In the genomic region with DNA sequence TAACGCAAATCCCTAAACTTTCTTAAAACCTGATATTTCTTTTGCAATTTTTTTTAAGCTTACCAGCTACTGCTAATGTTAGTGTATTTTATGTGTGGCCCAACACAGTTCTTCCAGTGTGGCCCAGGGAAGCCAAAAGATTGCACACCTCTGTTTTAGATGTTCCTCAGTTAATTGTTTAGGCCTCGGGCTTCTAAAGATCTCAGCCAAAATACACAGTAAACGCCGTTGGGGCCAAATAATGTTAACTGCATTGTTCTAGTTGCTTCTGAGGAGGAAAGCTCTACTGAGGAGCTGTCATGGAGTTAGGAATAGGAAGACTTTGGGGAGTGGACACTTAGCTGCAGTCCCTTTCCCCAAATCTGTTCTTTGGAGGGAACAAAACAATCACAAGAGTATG, we compare ENCODE assay signal across 9 cellular contexts. TPM values are rescaled to one million over a fixed set of nuclear protein-coding genes. Genes with fewer than 3 reads are reported as not detected.
DNase-seq lines count a peak whose midpoint lies in the region; TF ChIP-seq lines count a peak whose summit lies in the region.
"Had no signal": no experiment of that assay in that cellular context is flagged by ENCODE, and none has a peak within 500 bp of the region (broad histone marks: within the 10 kb centered on the region; RNA-seq: fewer than 3 reads in every experiment).

No MANE protein-coding gene starts in this region.

- no peak overlapping the region for H2BK15ac ChIP-seq in H9 (ENCODE audit: low read depth, low read length)

- no CpG with 5 or more reads among the region's 4 CpGs for WGBS in H9 (ENCODE audit: extremely low coverage, insufficient read length, low lambda C conversion rate)

- H3K27me3 ChIP-seq in H9 (ENCODE audit: insufficient read depth, low read length) = no peaks in the 10 kb centered on the region

- H3K4me3 Mint-ChIP-seq in H9 = peak overlapping the region; percentile 98 to 99

- TF ChIP-seq CTCF in H9 (conservative IDR thresholded peaks at IDR 0.05) = no peak
- no peak for TF ChIP-seq CTCF in epithelial cell of esophagus (IDR thresholded peaks at IDR 0.05; ENCODE audit: insufficient read depth, low read depth, low read length, missing control alignments)
- no peak for TF ChIP-seq CTCF in retinal pigment epithelial cell (conservative IDR thresholded peaks at IDR 0.05; ENCODE audit: low read depth, low read length)

- peaks cover 72% of the 10 kb centered on the region for H3K36me3 ChIP-seq in SK-N-MC (ENCODE audit: insufficient read depth, low read length)

- H4K91ac ChIP-seq in H9 (ENCODE audit: insufficient read length, low read depth, low read length) = no peak overlapping the region

- no peaks in the 10 kb centered on the region; the same call in 1 of the 2 replicates for H3K4me1 ChIP-seq in H9 (ENCODE audit: insufficient read depth, low read length)

- no peak overlapping the region for H2BK12ac ChIP-seq in H9 (ENCODE audit: insufficient read length, low read depth, low read length)

- no peak overlapping the region for H2AFZ ChIP-seq in H9 (ENCODE audit: low read length)

- no peaks in the 10 kb centered on the region for H3K79me1 ChIP-seq in H9 (ENCODE audit: insufficient read depth, low read depth, low read length, poor library complexity, severe bottlenecking)

- peak overlapping the region; percentile 4 for H3K9ac ChIP-seq in H9 (ENCODE audit: extremely low read depth, insufficient read length, low read length)
- peak overlapping the region; percentile 96 for H3K9ac ChIP-seq in SK-N-MC (ENCODE audit: insufficient read length)

- no peak overlapping the region for H3K56ac ChIP-seq in H9 (ENCODE audit: insufficient read length, low read depth, low read length)

- peaks cover 6% of the 10 kb centered on the region for H3K23me2 ChIP-seq in H9 (ENCODE audit: insufficient read length, low read depth, low read length, poor library complexity, severe bottlenecking)

- peak overlapping the region in 2 of 3 experiments; percentile 56 to 79; a peak in 5 of 7 replicates for H3K27ac Mint-ChIP-seq in H9

- H4K8ac ChIP-seq in H9 (replicated peaks; ENCODE audit: insufficient read length, low read depth, low read length) = no peak overlapping the region

- DNase-seq in H9 (no peak), SK-N-MC (ENCODE audit: low read depth, low spot score) (no peak), epithelial cell of esophagus (ENCODE audit: low read depth) (no peak), retinal pigment epithelial cell (ENCODE audit: low read depth) (no peak), hypothalamus (lab: John Stamatoyannopoulos, UW) (no peak), NCI-H69 (lab: John Stamatoyannopoulos, UW) (no peak), cerebellar cortex (ENCODE audit: low spot score) (no peak)
- DNase-seq: NCI-H2081 treated with DMSO at 0.1 percent for 48 hours; stimulated activated CD4-positive, alpha-beta T cell treated with anti-CD3 and anti-CD28 coated beads, Interleukin-4, amount 100 ng/mL, for 4 hours had no signal

- no peak overlapping the region for H3K27ac ChIP-seq in H9 (ENCODE audit: insufficient read length, low read depth, low read length)
- peak overlapping the region; percentile 67 for H3K27ac ChIP-seq in SK-N-MC

- H4K5ac ChIP-seq in H9 (ENCODE audit: insufficient read length, low read depth, low read length) = no peak overlapping the region

- H3T11ph ChIP-seq in H9 (ENCODE audit: low read length) = no peak overlapping the region

- H3K4me2 ChIP-seq in H9 (ENCODE audit: insufficient read depth, insufficient read length, low read length) = peak overlapping the region; percentile 36

- no peak overlapping the region for H3K23ac ChIP-seq in H9 (ENCODE audit: insufficient read length, low read depth, low read length)

- no peak overlapping the region for H3K14ac ChIP-seq in H9 (ENCODE audit: insufficient read depth, low read length)

- H3K18ac ChIP-seq in H9 (ENCODE audit: insufficient read length, low read depth, low read length) = no peak overlapping the region

- no peak overlapping the region for H2BK5ac ChIP-seq in H9 (ENCODE audit: insufficient read length, low read length)

- H3K27me3 Mint-ChIP-seq in H9 (ENCODE audit: low read depth) = no peaks in the 10 kb centered on the region

- H4K20me1 ChIP-seq in H9 (ENCODE audit: control insufficient read depth, insufficient read depth, insufficient read length) = no peaks in the 10 kb centered on the region

- peaks cover 22 to 26% of the 10 kb centered on the region in 2 experiments for H3K4me1 Mint-ChIP-seq in H9

- H3K4ac ChIP-seq in H9 (ENCODE audit: low read depth, low read length) = no peak overlapping the region

- peaks cover 52 to 70% (median 64%) of the 10 kb centered on the region in 3 experiments for H3K36me3 Mint-ChIP-seq in H9 (ENCODE audit: insufficient read depth in 1 of 3, low read depth in 3 of 3)

- H3K4me3 ChIP-seq in SK-N-MC (peak overlapping the region; percentile 93), epithelial cell of esophagus (ENCODE audit: low read length) (peak overlapping the region; percentile 11), retinal pigment epithelial cell (ENCODE audit: low read length) (peak overlapping the region; percentile 91)

- H2BK20ac ChIP-seq in H9 (ENCODE audit: low read depth, low read length, poor library complexity, severe bottlenecking) = no peak overlapping the region

- no peak overlapping the region for H2BK120ac ChIP-seq in H9 (ENCODE audit: low read depth, low read length, poor library complexity, severe bottlenecking)

- H3K9me3 ChIP-seq in H9 (ENCODE audit: control insufficient read depth, low read depth, low read length) = no peaks in the 10 kb centered on the region
- no peaks in the 10 kb centered on the region for H3K9me3 ChIP-seq in SK-N-MC (ENCODE audit: low read depth, low read length)

- peaks cover 37% of the 10 kb centered on the region; the same call in 1 of the 2 replicates for H3K79me2 ChIP-seq in H9 (ENCODE audit: insufficient read depth, low read length)

- H2AK5ac ChIP-seq in H9 (ENCODE audit: insufficient read length, low read length) = no peak overlapping the region

- H3K9me3 Mint-ChIP-seq in H9 = no peaks in the 10 kb centered on the region; a peak in 1 of 5 replicates

RNA-seq across cellular contexts. Expression of a gene that starts 2.0 kb away (rescaled TPM):
- total RNA-seq in H9 (2021) = 347 and 370 TPM in 2 replicates

RNA-seq across cellular contexts. Expression of a gene that starts 2.6 kb away (rescaled TPM):
- 844 and 846 TPM in 2 replicates for total RNA-seq in H9 (2021)

RNA-seq across cellular contexts. Expression of a gene that starts 13.7 kb away (rescaled TPM):
- 54.0 and 57.6 TPM in 2 replicates for total RNA-seq in H9 (2021)

RNA-seq across cellular contexts. Expression of a gene that starts 48.8 kb away (rescaled TPM):
- 16.2 and 18.3 TPM in 2 replicates for total RNA-seq in H9 (2021)

Comparison
In these comparisons a context has a peak if more than half of its experiments do, and no peak if none do; other contexts are left out.
1. H3K4me3 ChIP-seq: peak in every context shown above with its lines; median percentile 93 in SK-N-MC; 91 in retinal pigment epithelial cell; 11 in epithelial cell of esophagus.